ENCODE assay signal across 11 cellular contexts in the genomic region with DNA sequence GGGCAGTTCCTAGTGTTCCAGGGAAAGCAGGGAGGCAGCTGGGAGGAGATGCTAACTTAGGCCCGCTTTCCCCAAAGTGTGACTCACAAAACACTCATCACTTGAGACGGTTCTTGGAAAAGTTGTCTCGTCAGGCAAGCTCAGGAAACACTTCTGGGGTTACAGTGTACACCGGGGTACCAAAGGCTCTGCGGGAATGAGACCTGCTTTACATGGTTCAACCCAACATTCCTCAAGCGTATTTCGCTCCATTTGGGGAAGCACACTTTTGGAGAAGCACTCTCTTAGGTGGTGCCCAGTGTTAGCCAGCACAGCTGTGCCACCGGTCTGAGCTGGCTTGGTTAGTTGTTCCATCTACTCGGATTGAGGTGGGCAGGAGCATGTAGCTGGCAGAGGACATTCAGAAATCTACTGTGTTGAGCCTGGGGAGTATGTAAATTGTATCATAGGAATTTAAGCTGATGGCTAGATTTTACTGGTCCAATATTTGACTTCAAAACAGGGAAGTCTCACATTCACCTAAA. TPM values are rescaled to one million over a fixed set of nuclear protein-coding genes. Genes with fewer than 3 reads are reported as not detected.
DNase-seq lines count a peak whose midpoint lies in the region; ATAC-seq and TF ChIP-seq lines count a peak whose summit lies in the region.
"Had no signal": no experiment of that assay in that cellular context is flagged by ENCODE, and none has a peak within 500 bp of the region (broad histone marks: within the 10 kb centered on the region; RNA-seq: fewer than 3 reads in every experiment).

No MANE protein-coding gene starts in this region.

- no peak overlapping the region for H3K4me3 ChIP-seq in lung
- H3K4me3 ChIP-seq in aorta (ENCODE audit: low read length in 2 of 2): no peak overlapping the region
- H3K4me3 ChIP-seq: BLaER1 had no signal

- peak overlapping the region; percentile 57 for H3K27ac Mint-ChIP-seq in activated naive CD8-positive, alpha-beta T cell treated with anti-CD3 and anti-CD28 coated beads, Interleukin-2, amount 50 U/mL, for 24 hours
- no peak overlapping the region for H3K27ac Mint-ChIP-seq in activated naive CD8-positive, alpha-beta T cell treated with anti-CD3 and anti-CD28 coated beads for 36 hours
- peak overlapping the region; percentile 79 for H3K27ac Mint-ChIP-seq in chondrocyte (ENCODE audit: unreplicated experiment)

- H3K27me3 ChIP-seq in lung (ENCODE audit: control insufficient read depth, insufficient read depth): no peaks in the 10 kb centered on the region
- H3K27me3 ChIP-seq in aorta (ENCODE audit: control insufficient read depth in 1 of 2, insufficient read depth in 2 of 2, low read length in 1 of 2): no peaks in the 10 kb centered on the region
- H3K27me3 ChIP-seq: BLaER1 had no signal

- peak overlapping the region; percentile 1 to 15 for H3K27ac ChIP-seq in lung (ENCODE audit: low read depth in 1 of 2, low read length in 1 of 2)
- no peak overlapping the region for H3K27ac ChIP-seq in aorta (ENCODE audit: low read depth in 1 of 2, low read length in 2 of 2)
- H3K27ac ChIP-seq: BLaER1 had no signal

- peaks cover 2 to 40% of the 10 kb centered on the region in 2 donors for H3K36me3 ChIP-seq in lung (ENCODE audit: control insufficient read depth in 2 of 2, insufficient read depth in 2 of 2, low read length in 2 of 2)
- peaks cover 0 to 6% of the 10 kb centered on the region in 2 donors for H3K36me3 ChIP-seq in aorta (ENCODE audit: control insufficient read depth in 1 of 2, insufficient read depth in 2 of 2, low read length in 1 of 2)

- H3K9me3 Mint-ChIP-seq in activated naive CD8-positive, alpha-beta T cell treated with anti-CD3 and anti-CD28 coated beads, Interleukin-2, amount 50 U/mL, for 24 hours: no peaks in the 10 kb centered on the region
- no peaks in the 10 kb centered on the region for H3K9me3 Mint-ChIP-seq in activated naive CD8-positive, alpha-beta T cell treated with anti-CD3 and anti-CD28 coated beads for 36 hours
- H3K9me3 Mint-ChIP-seq in chondrocyte (ENCODE audit: low read depth): no peaks in the 10 kb centered on the region
- H3K9me3 Mint-ChIP-seq: neural crest cell had no signal

- no peak for DNase-seq in activated naive CD8-positive, alpha-beta T cell treated with anti-CD3 and anti-CD28 coated beads, Interleukin-2, amount 50 U/mL, for 24 hours
- no peak for DNase-seq in activated naive CD8-positive, alpha-beta T cell treated with anti-CD3 and anti-CD28 coated beads for 36 hours
- no peak for DNase-seq in chondrocyte (ENCODE audit: low spot score)
- DNase-seq in lung (ENCODE audit: low spot score): no peak
- no peak for DNase-seq in aorta
- no peak for DNase-seq in GDM1 (lab: John Stamatoyannopoulos, UW)
- no peak for DNase-seq in GF-D8 (lab: John Stamatoyannopoulos, UW)
- DNase-seq in activated CD4-positive, alpha-beta T cell treated with anti-CD3 and anti-CD28 coated beads, Interleukin-2, amount 50 U/mL, for 48 hours: no peak
- DNase-seq: NK-92 treated with Interleukin-12 subunit alpha and Interleukin-12 subunit beta, amount 100 ng/mL, for 24 hours had no signal

- no peaks in the 10 kb centered on the region for H3K27me3 Mint-ChIP-seq in activated naive CD8-positive, alpha-beta T cell treated with anti-CD3 and anti-CD28 coated beads, Interleukin-2, amount 50 U/mL, for 24 hours
- no peaks in the 10 kb centered on the region for H3K27me3 Mint-ChIP-seq in activated naive CD8-positive, alpha-beta T cell treated with anti-CD3 and anti-CD28 coated beads for 36 hours
- H3K27me3 Mint-ChIP-seq in chondrocyte (ENCODE audit: low read depth): no peaks in the 10 kb centered on the region

- H3K36me3 Mint-ChIP-seq in activated naive CD8-positive, alpha-beta T cell treated with anti-CD3 and anti-CD28 coated beads, Interleukin-2, amount 50 U/mL, for 24 hours (ENCODE audit: low read depth): peaks cover 50% of the 10 kb centered on the region
- peaks cover 31% of the 10 kb centered on the region for H3K36me3 Mint-ChIP-seq in activated naive CD8-positive, alpha-beta T cell treated with anti-CD3 and anti-CD28 coated beads for 36 hours
- H3K36me3 Mint-ChIP-seq in chondrocyte (ENCODE audit: low read depth): peaks cover 30% of the 10 kb centered on the region

- no peak for TF ChIP-seq CTCF in chondrocyte (IDR thresholded peaks at IDR 0.05)
- TF ChIP-seq CTCF in lung (IDR thresholded peaks at IDR 0.05; ENCODE audit: control extremely low read depth, extremely low read depth): no peak

- H3K9me3 ChIP-seq in lung (ENCODE audit: control insufficient read depth in 2 of 2, insufficient read depth in 1 of 2, low read length in 1 of 2) (no peaks in the 10 kb centered on the region), aorta (ENCODE audit: control insufficient read depth, low read length) (no peaks in the 10 kb centered on the region)
- H3K9me3 ChIP-seq: BLaER1 had no signal

- no peak for ATAC-seq in activated naive CD8-positive, alpha-beta T cell treated with anti-CD3 and anti-CD28 coated beads, Interleukin-2, amount 50 U/mL, for 24 hours
- ATAC-seq in lung (ENCODE audit: insufficient read depth, low FRiP score) (peak; percentile 28), aorta (ENCODE audit: low FRiP score) (peak; percentile 48)

- H3K4me3 Mint-ChIP-seq in activated naive CD8-positive, alpha-beta T cell treated with anti-CD3 and anti-CD28 coated beads, Interleukin-2, amount 50 U/mL, for 24 hours: no peak overlapping the region
- no peak overlapping the region for H3K4me3 Mint-ChIP-seq in activated naive CD8-positive, alpha-beta T cell treated with anti-CD3 and anti-CD28 coated beads for 36 hours
- no peak overlapping the region for H3K4me3 Mint-ChIP-seq in chondrocyte (ENCODE audit: unreplicated experiment)
- H3K4me3 Mint-ChIP-seq: neural crest cell had no signal

- H3K4me1 ChIP-seq in lung (ENCODE audit: control insufficient read depth in 2 of 2, insufficient read depth in 2 of 2, low read length in 2 of 2) (peaks cover 23 to 33% of the 10 kb centered on the region in 2 donors), aorta (ENCODE audit: control insufficient read depth in 1 of 2, insufficient read depth in 2 of 2, low read length in 2 of 2) (peaks cover 0 to 3% of the 10 kb centered on the region in 2 donors)

- WGBS in lung, 2 donors: 60 to 67% methylated on average over 9 of the region's 9 CpGs
- WGBS in aorta, 2 donors: 48 to 58% methylated on average over 9 of the region's 9 CpGs

- intact Hi-C loops in aorta (cut with DNase I): no loop called here

- peaks cover 65% of the 10 kb centered on the region for H3K4me1 Mint-ChIP-seq in activated naive CD8-positive, alpha-beta T cell treated with anti-CD3 and anti-CD28 coated beads, Interleukin-2, amount 50 U/mL, for 24 hours
- peaks cover 37% of the 10 kb centered on the region for H3K4me1 Mint-ChIP-seq in activated naive CD8-positive, alpha-beta T cell treated with anti-CD3 and anti-CD28 coated beads for 36 hours
- peaks cover 41% of the 10 kb centered on the region for H3K4me1 Mint-ChIP-seq in chondrocyte (ENCODE audit: low read depth)

RNA-seq across cellular contexts. Expression of a gene that starts 34.8 kb away (rescaled TPM):
- 10 to 100 TPM; 33.5 to 35.0 TPM for total RNA-seq in activated naive CD8-positive, alpha-beta T cell treated with anti-CD3 and anti-CD28 coated beads for 36 hours
- total RNA-seq in chondrocyte (59.0 to 83.5 TPM (median 60.2 TPM) in 3 replicates), lung (100 to 1,000 TPM in 1 of 2 donors, 10 to 100 TPM in 1; 58.8 to 114 TPM), aorta (10 to 100 TPM; 74.5 to 95.6 TPM)
- polyA plus RNA-seq in lung (100 to 1,000 TPM in 1 of 2 donors, 10 to 100 TPM in 1; 27.2 to 130 TPM), aorta (10 to 100 TPM; 15.2 to 36.0 TPM)

RNA-seq across cellular contexts. Expression of a gene that starts 55.8 kb away (rescaled TPM):
- total RNA-seq in activated naive CD8-positive, alpha-beta T cell treated with anti-CD3 and anti-CD28 coated beads for 36 hours: 10 to 100 TPM; 27.0 to 28.9 TPM
- total RNA-seq in chondrocyte (17.4 to 21.1 TPM (median 17.5 TPM) in 3 replicates), lung (10 to 100 TPM; 17.2 to 27.4 TPM), aorta (10 to 100 TPM; 15.8 to 18.7 TPM)
- polyA plus RNA-seq in lung (10 to 100 TPM in 1 of 2 donors, 1 to 10 TPM in 1; 7.3 to 12.5 TPM), aorta (1 to 10 TPM; 8.3 to 8.5 TPM)

Comparison
In these comparisons a context has a peak if more than half of its experiments do, and no peak if none do; other contexts are left out.
1. H3K27ac ChIP-seq: peak in lung (2 of 2); none in aorta (0 of 2).